Comparison of ENCODE assay signal across 8 cellular contexts in genomic region chr2:191677091-191677645, GRCh38. TPM values are rescaled to one million over a fixed set of nuclear protein-coding genes. Genes with fewer than 3 reads are reported as not detected.
DNase-seq lines count a peak whose midpoint lies in the region; ATAC-seq and TF ChIP-seq lines count a peak whose summit lies in the region.

No MANE protein-coding gene starts in this region.

- WGBS in HUES64: 39% methylated on average over 6 of the region's 6 CpGs

- H3K27ac ChIP-seq in DOHH2 (ENCODE audit: low read depth, low read length): peak overlapping the region; percentile 45
- H3K27ac ChIP-seq in HUES64 (ENCODE audit: low read depth, low read length): no peak overlapping the region

- H3K4me1 Mint-ChIP-seq in memory B cell: peaks cover 23% of the 10 kb centered on the region
- H3K4me1 Mint-ChIP-seq in stimulated activated naive CD8-positive, alpha-beta T cell treated with anti-CD3 and anti-CD28 coated beads, Interleukin-15, Interleukin-2, amounts not matched to agents 100 ng/mL and 50 ng/mL, for 24 hours (ENCODE audit: low read depth): peaks cover 58% of the 10 kb centered on the region

- H3K9me2 ChIP-seq in DOHH2 (replicated peaks; ENCODE audit: control insufficient read depth, low read length): no peaks in the 10 kb centered on the region

- H3K4me1 ChIP-seq in DOHH2 (ENCODE audit: control insufficient read depth, low read length) (peaks cover 47% of the 10 kb centered on the region), HUES64 (ENCODE audit: insufficient read depth, low read length) (peaks cover 9% of the 10 kb centered on the region; the same call in 1 of the 2 replicates)

- H3K4me2 ChIP-seq in DOHH2 (ENCODE audit: low read length): peak overlapping the region; percentile 93

- peaks cover 4% of the 10 kb centered on the region for H3F3A ChIP-seq in DOHH2 (ENCODE audit: control insufficient read depth, insufficient read depth)

- H3K36me3 Mint-ChIP-seq in memory B cell: peaks cover 2% of the 10 kb centered on the region
- H3K36me3 Mint-ChIP-seq in stimulated activated naive CD8-positive, alpha-beta T cell treated with anti-CD3 and anti-CD28 coated beads, Interleukin-15, Interleukin-2, amounts not matched to agents 100 ng/mL and 50 ng/mL, for 24 hours (ENCODE audit: low read depth): peaks cover 34% of the 10 kb centered on the region

- H3K27me3 ChIP-seq in DOHH2 (ENCODE audit: control insufficient read depth, low read length) (no peaks in the 10 kb centered on the region), HUES64 (ENCODE audit: insufficient read depth, low read length) (peaks cover 14% of the 10 kb centered on the region; the same call in 1 of the 2 replicates)

- peak overlapping the region; percentile 98 for H3K27ac Mint-ChIP-seq in memory B cell
- H3K27ac Mint-ChIP-seq in stimulated activated naive CD8-positive, alpha-beta T cell treated with anti-CD3 and anti-CD28 coated beads, Interleukin-15, Interleukin-2, amounts not matched to agents 100 ng/mL and 50 ng/mL, for 24 hours: peak overlapping the region; percentile 98

- peaks cover 20% of the 10 kb centered on the region for H3K36me3 ChIP-seq in DOHH2 (ENCODE audit: control insufficient read depth, low read length)
- H3K36me3 ChIP-seq in HUES64 (ENCODE audit: insufficient read depth, low read length): peaks cover 3% of the 10 kb centered on the region; the same call in 1 of the 2 replicates

- H3K9ac ChIP-seq in HUES64 (ENCODE audit: low read depth, low read length): peak overlapping the region; percentile 35; the same call in 1 of the 2 replicates

- H4K20me1 ChIP-seq in DOHH2 (ENCODE audit: control insufficient read depth, insufficient read depth, low read depth, low read length): no peaks in the 10 kb centered on the region

- H3K9me3 Mint-ChIP-seq in memory B cell: no peaks in the 10 kb centered on the region
- no peaks in the 10 kb centered on the region for H3K9me3 Mint-ChIP-seq in stimulated activated naive CD8-positive, alpha-beta T cell treated with anti-CD3 and anti-CD28 coated beads, Interleukin-15, Interleukin-2, amounts not matched to agents 100 ng/mL and 50 ng/mL, for 24 hours

- peak; percentile 31 for ATAC-seq in GM21447 (IDR thresholded peaks at IDR 0.05; ENCODE audit: unreplicated experiment)
- ATAC-seq in memory B cell (ENCODE audit: low read depth): peak; percentile 12

- H3K4me3 ChIP-seq in DOHH2 (ENCODE audit: low read length): peak overlapping the region; percentile 83
- H3K4me3 ChIP-seq in HUES64 (ENCODE audit: low read length): peak overlapping the region; percentile 77

- no peaks in the 10 kb centered on the region for H3K9me3 ChIP-seq in DOHH2 (ENCODE audit: control insufficient read depth, insufficient read depth, low read length)
- H3K9me3 ChIP-seq in HUES64 (ENCODE audit: insufficient read depth, low read depth, low read length): no peaks in the 10 kb centered on the region

- H3K79me2 ChIP-seq in DOHH2 (ENCODE audit: control insufficient read depth, low read length): peaks cover 37% of the 10 kb centered on the region

- DNase-seq in T-helper 22 cell (ENCODE audit: low read depth): peak; percentile 25
- DNase-seq in effector CD4-positive, alpha-beta T cell: peak; percentile 15
- no peak for DNase-seq in memory B cell (ENCODE audit: low spot score in 2 of 2)
- no peak for DNase-seq in NCI-H1436 (lab: John Stamatoyannopoulos, UW)

- TF ChIP-seq CTCF in DOHH2 (IDR thresholded peaks at IDR 0.05; ENCODE audit: low read depth, low read length, poor library complexity, severe bottlenecking): no peak

- H3K27me3 Mint-ChIP-seq in memory B cell: no peaks in the 10 kb centered on the region
- H3K27me3 Mint-ChIP-seq in stimulated activated naive CD8-positive, alpha-beta T cell treated with anti-CD3 and anti-CD28 coated beads, Interleukin-15, Interleukin-2, amounts not matched to agents 100 ng/mL and 50 ng/mL, for 24 hours: no peaks in the 10 kb centered on the region

- H3K4me3 Mint-ChIP-seq in memory B cell: peak overlapping the region; percentile 99
- peak overlapping the region; percentile 91 for H3K4me3 Mint-ChIP-seq in stimulated activated naive CD8-positive, alpha-beta T cell treated with anti-CD3 and anti-CD28 coated beads, Interleukin-15, Interleukin-2, amounts not matched to agents 100 ng/mL and 50 ng/mL, for 24 hours

RNA-seq across cellular contexts. Expression of gene NABP1, which starts 0.8 kb away (rescaled TPM):
- 1.4 TPM for polyA plus RNA-seq in HUES64 (2013, experiment 1 of 2)
- polyA plus RNA-seq in HUES64 (2013, experiment 2 of 2): 2.2 TPM

Comparison
In these comparisons a context has a peak if more than half of its experiments do, and no peak if none do; other contexts are left out.
1. DNase-seq: peak in T-helper 22 cell (single experiment) and effector CD4-positive, alpha-beta T cell (single experiment); none in memory B cell (0 of 2) and NCI-H1436 (single experiment).